Comparison of ENCODE assay signal across 8 cellular contexts in genomic region chr6:13487122-13488014, GRCh38. TPM values are rescaled to one million over a fixed set of nuclear protein-coding genes. Genes with fewer than 3 reads are reported as not detected.
DNase-seq lines count a peak whose midpoint lies in the region; ATAC-seq and TF ChIP-seq lines count a peak whose summit lies in the region.

Gene GFOD1 (minus strand): TSS chr6:13487600. CDS start chr6:13486890, 710 bp downstream.

- intact Hi-C loops in CD4-positive, alpha-beta T cell (cut with DNase I, micrococcal nuclease): loop anchor here (1.0 to 5.0 kb wide), 6 partner anchors 31 to 630 kb away; partner anchors contain the start of genes CD83 (in 1 of the 2) and SIRT5 (in 1 of the 2)

- H3K4me1 Mint-ChIP-seq in CD4-positive, alpha-beta T cell (ENCODE audit: low read depth): peaks cover 29% of the 10 kb centered on the region
- H3K4me1 Mint-ChIP-seq in effector memory CD8-positive, alpha-beta T cell (ENCODE audit: low read depth in 2 of 2): peaks cover 32 to 33% of the 10 kb centered on the region in 2 donors
- peaks cover 30% of the 10 kb centered on the region for H3K4me1 Mint-ChIP-seq in memory B cell

- CTCF ChIA-PET in CD4-positive, alpha-beta T cell (lab: Charles Lee): interaction anchor here (1.3 kb wide), 1 partner anchor 33 kb away, joined by 3 read pairs; no protein-coding TSS in a partner anchor

- ATAC-seq in CD4-positive, alpha-beta T cell (ENCODE audit: poor library complexity): peak; percentile 76
- peak; percentile 81 for ATAC-seq in GM19397 (IDR thresholded peaks at IDR 0.05; ENCODE audit: unreplicated experiment)
- ATAC-seq in HG03558 (IDR thresholded peaks at IDR 0.05; ENCODE audit: extremely low read depth, unreplicated experiment): peak; percentile 74
- peak; percentile 79 for ATAC-seq in effector memory CD8-positive, alpha-beta T cell (replicated peaks)
- peak; percentile 70 for ATAC-seq in memory B cell (ENCODE audit: low read depth)

- H3K36me3 Mint-ChIP-seq in CD4-positive, alpha-beta T cell (ENCODE audit: low read depth): no peaks in the 10 kb centered on the region
- H3K36me3 Mint-ChIP-seq in effector memory CD8-positive, alpha-beta T cell (ENCODE audit: insufficient read depth): no peaks in the 10 kb centered on the region
- H3K36me3 Mint-ChIP-seq in memory B cell: no peaks in the 10 kb centered on the region

- DNase-seq in CD4-positive, alpha-beta T cell: peak; percentile 28 to 74 (median 48)
- peak; percentile 97 for DNase-seq in NCI-H82 (lab: John Stamatoyannopoulos, UW)
- DNase-seq in activated CD8-positive, alpha-beta memory T cell treated with anti-CD3 and anti-CD28 coated beads for 24 hours: peak; percentile 89
- DNase-seq in effector memory CD8-positive, alpha-beta T cell: peak; percentile 49 to 59 (median 54)
- DNase-seq in memory B cell (ENCODE audit: low spot score in 2 of 2): peak; percentile 69
- peak; percentile 78 for DNase-seq in stimulated activated CD8-positive, alpha-beta memory T cell treated with anti-CD3 and anti-CD28 coated beads, Interleukin-12 subunit alpha, Interleukin-12 subunit beta, amount 100 ng/mL, for 4 hours (ENCODE audit: low read depth)

- no peaks in the 10 kb centered on the region for H3K9me3 Mint-ChIP-seq in CD4-positive, alpha-beta T cell
- H3K9me3 Mint-ChIP-seq in effector memory CD8-positive, alpha-beta T cell: no peaks in the 10 kb centered on the region
- H3K9me3 Mint-ChIP-seq in memory B cell: no peaks in the 10 kb centered on the region

- no peak for TF ChIP-seq CTCF in CD4-positive, alpha-beta T cell (IDR thresholded peaks at IDR 0.05)

- peak within 1 kb of the TSS; percentile 94 for H3K4me3 Mint-ChIP-seq in CD4-positive, alpha-beta T cell
- H3K4me3 Mint-ChIP-seq in effector memory CD8-positive, alpha-beta T cell: peak within 1 kb of the TSS; percentile 93 to 95
- peak within 1 kb of the TSS; percentile 95 for H3K4me3 Mint-ChIP-seq in memory B cell

- POLR2A ChIA-PET in CD4-positive, alpha-beta T cell (lab: Charles Lee): interaction anchor here (0.9 to 1.6 kb wide), 6 partner anchors 33 to 586 kb away, joined by 3 to 4 read pairs (median 3); partner anchors contain the start of genes SIRT5 and TBC1D7

- no peak within 1 kb of the TSS for H3K27ac ChIP-seq in CD4-positive, alpha-beta T cell (ENCODE audit: low read depth, low read length)

- peaks cover 9% of the 10 kb centered on the region for H3K27me3 Mint-ChIP-seq in CD4-positive, alpha-beta T cell
- H3K27me3 Mint-ChIP-seq in effector memory CD8-positive, alpha-beta T cell: peaks cover 0 to 22% of the 10 kb centered on the region in 2 donors
- no peaks in the 10 kb centered on the region for H3K27me3 Mint-ChIP-seq in memory B cell

- H3K9me3 ChIP-seq in CD4-positive, alpha-beta T cell (ENCODE audit: control insufficient read depth, low read length): no peaks in the 10 kb centered on the region

- H3K27ac Mint-ChIP-seq in CD4-positive, alpha-beta T cell: peak within 1 kb of the TSS; percentile 66
- peak within 1 kb of the TSS; percentile 30 to 87 for H3K27ac Mint-ChIP-seq in effector memory CD8-positive, alpha-beta T cell
- H3K27ac Mint-ChIP-seq in memory B cell: peak within 1 kb of the TSS; percentile 89

- peaks cover 5% of the 10 kb centered on the region for H3K27me3 ChIP-seq in CD4-positive, alpha-beta T cell (ENCODE audit: control insufficient read depth, insufficient read depth, low read length)

RNA-seq across cellular contexts. Expression of gene GFOD1, which starts in this region (rescaled TPM):
- total RNA-seq in CD4-positive, alpha-beta T cell: 1 to 10 TPM; 1.3 to 2.0 TPM
